ENCODE assay signal across 12 cellular contexts in the genomic region with DNA sequence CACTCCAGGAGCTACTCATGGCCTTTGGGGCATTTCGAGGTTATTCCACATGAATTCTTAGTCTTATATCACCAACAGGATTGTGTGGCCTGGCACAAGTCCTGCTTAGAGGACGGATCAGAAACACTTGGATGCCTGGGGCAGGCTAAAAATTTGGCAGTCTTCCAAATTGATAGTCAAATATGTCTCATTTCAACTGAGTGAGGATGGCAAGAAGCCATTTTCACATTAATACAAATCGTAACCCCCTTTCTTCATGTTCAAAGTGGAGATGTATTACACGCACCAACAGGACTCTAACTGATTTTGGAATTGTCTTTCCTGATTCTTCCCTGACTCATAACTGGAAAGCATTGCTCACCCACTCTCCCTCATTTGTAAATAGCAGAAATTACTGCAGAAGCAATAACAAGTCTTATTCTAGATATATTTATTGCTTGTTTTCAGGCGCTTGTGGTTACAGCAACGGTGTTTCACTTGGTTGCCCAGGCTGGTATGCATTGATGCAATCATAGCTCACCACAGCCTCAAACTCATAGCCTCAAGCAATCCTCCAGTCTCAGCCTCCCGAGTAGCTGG. TPM values are rescaled to one million over a fixed set of nuclear protein-coding genes. Genes with fewer than 3 reads are reported as not detected.
DNase-seq lines count a peak whose midpoint lies in the region; ATAC-seq and TF ChIP-seq lines count a peak whose summit lies in the region.
"Had no signal": no experiment of that assay in that cellular context is flagged by ENCODE, and none has a peak within 500 bp of the region (broad histone marks: within the 10 kb centered on the region; RNA-seq: fewer than 3 reads in every experiment).

No MANE protein-coding gene starts in this region.

- no peaks in the 10 kb centered on the region for H3K36me3 Mint-ChIP-seq in MCF 10A (ENCODE audit: insufficient read depth, unreplicated experiment)
- H3K36me3 Mint-ChIP-seq: activated naive CD8-positive, alpha-beta T cell treated with anti-CD3 and anti-CD28 coated beads, Interleukin-2, amount 10 ng/mL, durations not matched to agents 7 days and 5 days had no signal

- DNase-seq in MCF 10A (ENCODE audit: unreplicated experiment) (peak; percentile 52), breast epithelium (ENCODE audit: low spot score in 2 of 2) (no peak), NCI-H345 (lab: John Stamatoyannopoulos, UW) (peak; percentile 44), cerebellum (ENCODE audit: low spot score) (peak; percentile 37), SKM-1 (lab: John Stamatoyannopoulos, UW; ENCODE audit: unreplicated experiment) (no peak), thyroid gland (no peak)

- TF ChIP-seq CTCF in MCF 10A (IDR thresholded peaks at IDR 0.05; ENCODE audit: unreplicated experiment) (no peak), breast epithelium (IDR thresholded peaks at IDR 0.05) (no peak), thyroid gland (IDR thresholded peaks at IDR 0.05) (no peak)

- peaks cover 21% of the 10 kb centered on the region for H3K4me1 Mint-ChIP-seq in MCF 10A (ENCODE audit: insufficient read depth, unreplicated experiment)

- H3K9me3 ChIP-seq in breast epithelium (no peaks in the 10 kb centered on the region), thyroid gland (no peaks in the 10 kb centered on the region)
- H3K9me3 ChIP-seq: suprapubic skin had no signal

- no peak overlapping the region for H3K27ac Mint-ChIP-seq in MCF 10A (ENCODE audit: low read depth, unreplicated experiment)
- H3K27ac Mint-ChIP-seq: activated naive CD8-positive, alpha-beta T cell treated with anti-CD3 and anti-CD28 coated beads, Interleukin-2, amount 10 ng/mL, durations not matched to agents 7 days and 5 days had no signal

- no peaks in the 10 kb centered on the region for H3K36me3 ChIP-seq in breast epithelium
- H3K36me3 ChIP-seq in thyroid gland, result no peaks in the 10 kb centered on the region
- H3K36me3 ChIP-seq: suprapubic skin had no signal

- no peaks in the 10 kb centered on the region for H3K27me3 ChIP-seq in breast epithelium
- H3K27me3 ChIP-seq in thyroid gland, result no peaks in the 10 kb centered on the region

- H3K4me1 ChIP-seq in breast epithelium, result no peaks in the 10 kb centered on the region
- no peaks in the 10 kb centered on the region for H3K4me1 ChIP-seq in thyroid gland

- no TSS peak for BruUV-seq in MCF 10A (replicated peaks; lab: Mats Ljungman, UMichigan)

- WGBS in thyroid gland, 2 donors, result 53 to 56% methylated on average over 7 of the region's 7 CpGs

- intact Hi-C loops in MCF 10A (cut with micrococcal nuclease) (loop anchor here (1.0 to 2.0 kb wide), 6 partner anchors 56 to 356 kb away; no protein-coding TSS in a partner anchor), breast epithelium (cut with DNase I; ENCODE audit: low total_unique reads) (loop anchor here (10.0 kb wide), 1 partner anchor 73 kb away; the partner anchor contains the start of gene PRPF19), thyroid gland (cut with DNase I) (loop anchor here (5.0 kb wide), 1 partner anchor 301 kb away; no protein-coding TSS in a partner anchor)

- no peaks in the 10 kb centered on the region for H3K9me3 Mint-ChIP-seq in MCF 10A (ENCODE audit: unreplicated experiment)
- H3K9me3 Mint-ChIP-seq: activated naive CD8-positive, alpha-beta T cell treated with anti-CD3 and anti-CD28 coated beads, Interleukin-2, amount 10 ng/mL, durations not matched to agents 7 days and 5 days had no signal

- POLR2A ChIA-PET in MCF 10A (lab: Yijun Ruan, JAX), result interaction anchor here (0.8 to 2.4 kb wide), 10 partner anchors 10 to 567 kb away, joined by 3 to 16 read pairs (median 7); partner anchors contain the start of genes PRPF19 and TMEM109

- H3K4me3 ChIP-seq in breast epithelium, result no peak overlapping the region
- H3K4me3 ChIP-seq in thyroid gland (replicated peaks in 1 of 3), result no peak overlapping the region
- H3K4me3 ChIP-seq: suprapubic skin had no signal

- H3K27me3 Mint-ChIP-seq in MCF 10A (ENCODE audit: insufficient read depth, unreplicated experiment), result peaks cover 8% of the 10 kb centered on the region

- H3K4me3 Mint-ChIP-seq in MCF 10A (ENCODE audit: unreplicated experiment), result no peak overlapping the region
- H3K4me3 Mint-ChIP-seq: activated naive CD8-positive, alpha-beta T cell treated with anti-CD3 and anti-CD28 coated beads, Interleukin-2, amount 10 ng/mL, durations not matched to agents 7 days and 5 days had no signal

- TF ChIP-seq POLR2A in breast epithelium (IDR thresholded peaks at IDR 0.05) (no peak), thyroid gland (IDR thresholded peaks at IDR 0.05) (no peak)

- ATAC-seq in HG02840 (IDR thresholded peaks at IDR 0.05; ENCODE audit: low FRiP score, unreplicated experiment) (no peak), GM19324 (IDR thresholded peaks at IDR 0.05; ENCODE audit: low FRiP score, unreplicated experiment) (no peak)

- H3K27ac ChIP-seq in breast epithelium (no peak overlapping the region), thyroid gland (no peak overlapping the region)
- H3K27ac ChIP-seq: suprapubic skin had no signal

- CTCF ChIA-PET in MCF 10A (lab: Yijun Ruan, JAX), result interaction anchor here (0.5 to 7.6 kb wide), 59 partner anchors 9 to 553 kb away, joined by 3 to 163 read pairs (median 5); partner anchors contain the start of genes MS4A10, TMEM109 and ZP1

RNA-seq across cellular contexts. Expression of gene CCDC86, which starts 10.3 kb away (rescaled TPM):
- total RNA-seq in MCF 10A (2022) (37.5 and 57.8 TPM in 2 replicates), breast epithelium (10 to 100 TPM; 17.8 to 22.9 (median 19.5) TPM), cerebellum (3.0 TPM), thyroid gland (10 to 100 TPM in 2 of 4 donors, 1 to 10 TPM in 2; 6.7 to 19.6 (median 14.2) TPM)

RNA-seq across cellular contexts. Expression of gene PTGDR2, which starts 24.2 kb away (rescaled TPM):
- not detected in 2 replicates for total RNA-seq in MCF 10A (2022)
- under 1 TPM in 2 of 3 donors, not detected in 1; 0.16 to 0.59 TPM for total RNA-seq in breast epithelium
- total RNA-seq in cerebellum, result 0.73 TPM
- total RNA-seq in thyroid gland, result under 1 TPM in 1 of 4 donors, not detected in 3; 0.11 TPM

RNA-seq across cellular contexts. Expression of gene ZP1, which starts 35.8 kb away (rescaled TPM):
- total RNA-seq in MCF 10A (2022) (not detected in 2 replicates), breast epithelium (under 1 TPM in 2 of 3 donors, not detected in 1; 0.32 to 0.73 TPM), cerebellum (not detected), thyroid gland (not detected)
- total RNA-seq: activated CD8-positive, alpha-beta memory T cell treated with anti-CD3 and anti-CD28 coated beads for 36 hours; H7 had no signal

RNA-seq across cellular contexts. Expression of gene MS4A10, which starts 46.5 kb away (rescaled TPM):
- not detected in 2 replicates for total RNA-seq in MCF 10A (2022)
- not detected for total RNA-seq in breast epithelium
- not detected for total RNA-seq in cerebellum
- total RNA-seq in thyroid gland, result not detected
- total RNA-seq: activated CD8-positive, alpha-beta memory T cell treated with anti-CD3 and anti-CD28 coated beads for 36 hours; activated naive CD8-positive, alpha-beta T cell treated with anti-CD3 and anti-CD28 coated beads, Interleukin-2, amount 10 ng/mL, durations not matched to agents 7 days and 5 days; H7; suprapubic skin had no signal

Comparison
In these comparisons a context has a peak if more than half of its experiments do, and no peak if none do; other contexts are left out.
1. DNase-seq: peak in MCF 10A (single experiment), NCI-H345 (single experiment) and cerebellum (single experiment); none in breast epithelium (0 of 2), SKM-1 (single experiment) and thyroid gland (0 of 2).